ENCODE assay signal across 8 cellular contexts in the genomic region with DNA sequence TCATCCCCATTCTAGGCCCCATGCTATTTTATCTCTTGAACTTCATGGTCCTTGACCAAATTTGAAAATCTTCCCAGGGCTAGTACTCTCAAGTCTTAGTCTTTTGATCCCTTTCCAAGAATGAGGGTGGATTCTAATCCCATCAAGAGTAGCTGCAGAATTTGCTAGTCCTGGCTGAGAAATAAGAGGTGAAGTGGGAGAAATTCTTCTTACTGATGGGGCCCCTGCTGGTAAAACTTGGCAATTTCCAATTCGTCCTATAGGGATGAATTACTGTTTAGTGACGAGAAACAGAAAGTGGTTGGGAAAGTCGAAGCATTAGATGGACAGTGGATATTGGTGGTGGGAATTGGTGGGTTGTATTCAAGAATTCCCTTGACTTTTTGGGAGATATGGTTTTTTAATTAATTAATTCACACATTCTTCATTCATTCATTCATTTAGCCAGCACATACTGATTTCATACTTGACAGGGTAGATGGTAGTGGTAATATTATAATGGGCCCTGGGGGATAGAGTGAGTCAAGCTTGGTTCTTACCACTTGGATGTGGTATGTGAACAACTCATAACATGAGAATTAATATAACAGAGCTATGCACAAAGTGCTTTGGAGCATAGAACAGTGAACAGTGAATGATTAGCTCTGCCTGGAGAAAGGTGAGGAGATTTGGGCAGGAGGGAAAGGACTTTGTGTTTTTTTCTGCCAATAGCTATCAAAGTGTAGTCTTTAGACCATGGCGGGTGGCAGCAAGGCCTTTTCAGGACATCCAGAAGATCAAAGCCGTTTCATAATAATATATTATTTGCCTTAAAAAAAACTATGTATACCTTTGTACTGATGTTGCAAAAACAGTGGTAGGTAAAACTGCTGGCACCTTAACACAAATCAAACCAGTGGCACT.
DNase-seq lines count a peak whose midpoint lies in the region; ATAC-seq, FAIRE-seq and TF ChIP-seq lines count a peak whose summit lies in the region.

No MANE protein-coding gene starts in this region.

- ATAC-seq in GM21619 (IDR thresholded peaks at IDR 0.05; ENCODE audit: unreplicated experiment) = peak; percentile 69
- ATAC-seq in HG03159 (IDR thresholded peaks at IDR 0.05; ENCODE audit: unreplicated experiment) = no peak
- no peak for ATAC-seq in HG03460 (IDR thresholded peaks at IDR 0.05; ENCODE audit: unreplicated experiment)

- DNase-seq in BE2C = no peak
- DNase-seq in RCC 7860 (ENCODE audit: low spot score) = peak; percentile 80
- peak; percentile 64 for DNase-seq in kidney epithelial cell (ENCODE audit: low read depth)
- DNase-seq in activated naive CD4-positive, alpha-beta T cell (lab: John Stamatoyannopoulos, UW) = no peak
- DNase-seq in NK-92 (lab: John Stamatoyannopoulos, UW; ENCODE audit: unreplicated experiment) = no peak

- TF ChIP-seq CTCF in BE2C (IDR thresholded peaks at IDR 0.05; ENCODE audit: low read depth, low read length) (peak; percentile 41), kidney epithelial cell (IDR thresholded peaks at IDR 0.05; ENCODE audit: insufficient read depth, low read length, poor library complexity, severe bottlenecking) (peak; percentile 28)

- FAIRE-seq in RCC 7860 (lab: Jason Lieb, UNC) = peak; percentile 96

- H3K36me3 ChIP-seq in BE2C = no peaks in the 10 kb centered on the region
- no peaks in the 10 kb centered on the region for H3K36me3 ChIP-seq in kidney epithelial cell (ENCODE audit: control insufficient read depth, insufficient read depth, low read length)

- H3K27me3 ChIP-seq in BE2C (no peaks in the 10 kb centered on the region), kidney epithelial cell (ENCODE audit: control insufficient read depth, insufficient read depth, low read length) (no peaks in the 10 kb centered on the region)

- H3K4me1 ChIP-seq in BE2C = no peaks in the 10 kb centered on the region

- no peaks in the 10 kb centered on the region for H3K9me3 ChIP-seq in BE2C

- H3K4me3 ChIP-seq in BE2C (ENCODE audit: low read depth, low read length) (no peak overlapping the region), kidney epithelial cell (ENCODE audit: low read depth, low read length) (no peak overlapping the region)

Comparison
In these comparisons a context has a peak if more than half of its experiments do, and no peak if none do; other contexts are left out.
1. DNase-seq: peak in RCC 7860 (single experiment) and kidney epithelial cell (single experiment); none in BE2C (single experiment), activated naive CD4-positive, alpha-beta T cell (0 of 4) and NK-92 (single experiment).